In the genomic region with DNA sequence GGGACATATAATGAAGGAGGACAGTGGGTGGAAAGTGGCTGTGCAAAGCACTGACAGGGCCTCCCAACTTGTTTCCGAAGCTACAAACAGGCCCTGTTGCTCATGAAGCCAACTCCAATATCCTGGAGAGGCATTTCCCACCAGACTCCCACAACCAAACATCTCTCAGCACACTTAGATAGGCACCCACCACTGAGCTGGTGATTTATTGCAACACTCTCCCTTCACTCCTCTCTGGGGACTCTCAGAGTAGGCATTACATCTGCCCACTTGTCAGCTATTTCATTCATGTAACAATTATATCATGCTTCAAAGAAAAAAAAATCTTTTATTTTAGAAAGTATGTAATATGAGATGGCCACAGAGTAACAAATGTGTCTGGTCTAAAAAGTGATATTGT, we compare ENCODE assay signal across 12 cellular contexts.
"Had no signal": no experiment of that assay in that cellular context is flagged by ENCODE, and none has a peak within 500 bp of the region (broad histone marks: within the 10 kb centered on the region; RNA-seq: fewer than 3 reads in every experiment).

No MANE protein-coding gene starts in this region.

- H3K9me3 ChIP-seq: gastrocnemius medialis, ovary, thyroid gland had no signal

- DNase-seq: activated CD4-positive, alpha-beta T cell treated with anti-CD3 and anti-CD28 coated beads, Interleukin-2, amount 50 U/mL, for 4 hours; activated gamma-delta T cell treated with Interleukin-2 at 50 U/mL for 16 hours; effector CD8-positive, alpha-beta T cell; gastrocnemius medialis; heart left ventricle; mesenchymal stem cell; naive thymus-derived CD8-positive, alpha-beta T cell; ovary; stimulated activated CD8-positive, alpha-beta memory T cell treated with anti-CD3 and anti-CD28 coated beads, Interleukin-4, amount 100 ng/mL, for 48 hours; stimulated activated naive CD4-positive, alpha-beta T cell; thyroid gland had no signal

- H3K4me3 ChIP-seq: cardiac muscle cell, gastrocnemius medialis, heart left ventricle, ovary, thyroid gland had no signal

- H3K27ac ChIP-seq: cardiac muscle cell, gastrocnemius medialis, heart left ventricle, ovary, thyroid gland had no signal

- H3K27me3 ChIP-seq: cardiac muscle cell, gastrocnemius medialis, heart left ventricle, ovary, thyroid gland had no signal
